Comparison of ENCODE assay signal across 9 cellular contexts in the genomic region with DNA sequence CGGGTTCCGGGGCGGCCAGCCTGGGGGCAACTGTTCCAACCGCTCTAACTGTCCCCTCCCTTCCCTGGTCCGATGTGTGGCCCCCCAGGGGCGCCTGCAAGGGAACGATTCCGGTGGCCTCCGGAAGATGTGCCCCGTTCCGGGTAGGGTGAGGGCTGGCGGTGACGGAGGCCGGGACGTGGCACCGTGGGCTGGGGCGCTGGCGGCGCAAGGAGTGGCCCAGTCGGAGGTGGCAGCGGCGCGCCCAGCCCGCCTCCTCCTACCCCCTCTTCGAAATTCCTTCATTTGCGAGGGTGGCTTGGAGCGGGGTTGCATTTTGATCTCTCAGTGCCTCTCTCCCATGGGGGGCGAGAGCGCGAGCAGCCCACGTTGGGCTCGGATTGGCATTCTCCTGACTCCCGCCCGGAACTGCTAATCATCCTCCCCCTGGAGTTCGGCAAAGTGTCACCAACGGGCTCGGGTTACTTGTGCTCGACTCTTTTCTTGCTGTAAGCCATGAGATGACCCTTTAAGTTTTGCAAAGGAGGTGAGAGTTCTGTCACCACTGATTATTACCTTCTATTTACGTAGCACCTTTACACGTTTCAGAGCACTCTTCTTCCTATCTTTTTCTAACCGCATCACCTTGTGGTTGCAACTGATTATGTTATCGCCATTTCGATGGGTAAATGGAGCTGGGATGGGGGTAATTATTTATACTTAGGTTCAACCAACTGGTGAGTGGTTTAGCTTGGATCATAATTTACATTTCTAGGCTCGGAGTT. TPM values are rescaled to one million over a fixed set of nuclear protein-coding genes. Genes with fewer than 3 reads are reported as not detected.
DNase-seq lines count a peak whose midpoint lies in the region; ATAC-seq and TF ChIP-seq lines count a peak whose summit lies in the region.
"Had no signal": no experiment of that assay in that cellular context is flagged by ENCODE, and none has a peak within 500 bp of the region (broad histone marks: within the 10 kb centered on the region; RNA-seq: fewer than 3 reads in every experiment).

No MANE protein-coding gene starts in this region.

- 1% methylated on average over 18 to 22 of the region's 44 CpGs for WGBS in tibial nerve, 2 donors

- H3K36me3 Mint-ChIP-seq in CD4-positive, alpha-beta memory T cell: peaks cover 6 to 33% of the 10 kb centered on the region in 2 donors
- peaks cover 5% of the 10 kb centered on the region for H3K36me3 Mint-ChIP-seq in activated naive CD4-positive, alpha-beta T cell treated with anti-CD3 and anti-CD28 coated beads, Interleukin-2, amount 50 U/mL, for 24 hours

- no peaks in the 10 kb centered on the region for H3K27me3 ChIP-seq in CD4-positive, alpha-beta memory T cell (ENCODE audit: insufficient read depth, low read length)
- H3K27me3 ChIP-seq in parathyroid adenoma (ENCODE audit: control insufficient read depth, insufficient read depth, low read length) (no peaks in the 10 kb centered on the region), tibial nerve (no peaks in the 10 kb centered on the region)

- no peaks in the 10 kb centered on the region for H3K27me3 Mint-ChIP-seq in CD4-positive, alpha-beta memory T cell
- H3K27me3 Mint-ChIP-seq in activated naive CD4-positive, alpha-beta T cell treated with anti-CD3 and anti-CD28 coated beads, Interleukin-2, amount 50 U/mL, for 24 hours: no peaks in the 10 kb centered on the region

- peaks cover 25 to 57% (median 39%) of the 10 kb centered on the region in 4 donors for H3K4me1 Mint-ChIP-seq in CD4-positive, alpha-beta memory T cell
- H3K4me1 Mint-ChIP-seq in activated naive CD4-positive, alpha-beta T cell treated with anti-CD3 and anti-CD28 coated beads, Interleukin-2, amount 50 U/mL, for 24 hours: peaks cover 47% of the 10 kb centered on the region

- peak; percentile 51 for ATAC-seq in GM19438 (IDR thresholded peaks at IDR 0.05; ENCODE audit: low read depth, unreplicated experiment)
- ATAC-seq in HG03571 (IDR thresholded peaks at IDR 0.05; ENCODE audit: unreplicated experiment): peak; percentile 45
- ATAC-seq in Right ventricle myocardium inferior: peak; percentile 68

- TF ChIP-seq CTCF in parathyroid adenoma (IDR thresholded peaks at IDR 0.05) (no peak), tibial nerve (IDR thresholded peaks at IDR 0.05) (no peak)

- no peaks in the 10 kb centered on the region for H3K9me3 ChIP-seq in CD4-positive, alpha-beta memory T cell (ENCODE audit: control insufficient read depth in 1 of 2, low read length in 2 of 2)
- H3K9me3 ChIP-seq in parathyroid adenoma (ENCODE audit: control insufficient read depth, low read length): no peaks in the 10 kb centered on the region
- no peaks in the 10 kb centered on the region for H3K9me3 ChIP-seq in tibial nerve

- peak overlapping the region; percentile 88 for H2AFZ ChIP-seq in parathyroid adenoma

- H3K36me3 ChIP-seq in CD4-positive, alpha-beta memory T cell (ENCODE audit: insufficient read depth, low read length): peaks cover 5% of the 10 kb centered on the region
- H3K36me3 ChIP-seq in parathyroid adenoma (ENCODE audit: control insufficient read depth, insufficient read depth, low read length): no peaks in the 10 kb centered on the region
- peaks cover 0 to 8% (median 0%) of the 10 kb centered on the region in 3 donors for H3K36me3 ChIP-seq in tibial nerve

- peak overlapping the region; percentile 78 for H3K4me2 ChIP-seq in parathyroid adenoma (ENCODE audit: low read length)

- no peaks in the 10 kb centered on the region for H3K9me3 Mint-ChIP-seq in CD4-positive, alpha-beta memory T cell
- H3K9me3 Mint-ChIP-seq in activated naive CD4-positive, alpha-beta T cell treated with anti-CD3 and anti-CD28 coated beads, Interleukin-2, amount 50 U/mL, for 24 hours: no peaks in the 10 kb centered on the region

- H3K4me3 ChIP-seq in CD4-positive, alpha-beta memory T cell (ENCODE audit: low read length in 2 of 2): peak overlapping the region; percentile 87 to 95
- H3K4me3 ChIP-seq in parathyroid adenoma (ENCODE audit: low read depth, low read length) (peak overlapping the region; percentile 87), tibial nerve (peak overlapping the region; percentile 65 to 100 (median 76))

- CTCF ChIA-PET in CD4-positive, alpha-beta memory T cell (lab: Charles Lee; ENCODE audit: partially characterized antibody): interaction anchor here (1.3 to 2.2 kb wide), 5 partner anchors 13 to 310 kb away, joined by 4 to 18 read pairs (median 6); no protein-coding TSS in a partner anchor

- no peak for TF ChIP-seq POLR2A in tibial nerve (IDR thresholded peaks at IDR 0.05)

- no peak for TF ChIP-seq EP300 in tibial nerve (IDR thresholded peaks at IDR 0.05)

- intact Hi-C loops in CD4-positive, alpha-beta memory T cell (cut with micrococcal nuclease): loop anchor here (5.0 to 10.0 kb wide), 2 partner anchors 189 to 198 kb away; a partner anchor contains a TSS
- intact Hi-C loops in Right ventricle myocardium inferior (cut with DNase I): loop anchor here (5.0 kb wide), 1 partner anchor 196 kb away; a partner anchor contains a TSS

- H3K27ac ChIP-seq in CD4-positive, alpha-beta memory T cell (ENCODE audit: low read depth, low read length): peak overlapping the region; percentile 100
- H3K27ac ChIP-seq in parathyroid adenoma (peak overlapping the region; percentile 91), tibial nerve (peak overlapping the region; percentile 95 to 100 (median 98))

- H3K79me2 ChIP-seq in parathyroid adenoma: peaks cover 30% of the 10 kb centered on the region

- peak overlapping the region; percentile 94 to 99 (median 98) for H3K4me3 Mint-ChIP-seq in CD4-positive, alpha-beta memory T cell
- peak overlapping the region; percentile 99 for H3K4me3 Mint-ChIP-seq in activated naive CD4-positive, alpha-beta T cell treated with anti-CD3 and anti-CD28 coated beads, Interleukin-2, amount 50 U/mL, for 24 hours

- H3K4me1 ChIP-seq in CD4-positive, alpha-beta memory T cell (ENCODE audit: insufficient read depth, low read length): peaks cover 49% of the 10 kb centered on the region
- no peaks in the 10 kb centered on the region for H3K4me1 ChIP-seq in parathyroid adenoma
- H3K4me1 ChIP-seq in tibial nerve: peaks cover 0 to 50% (median 10%) of the 10 kb centered on the region in 4 donors

- peak overlapping the region; percentile 96 to 100 (median 99) for H3K27ac Mint-ChIP-seq in CD4-positive, alpha-beta memory T cell
- peak overlapping the region; percentile 94 for H3K27ac Mint-ChIP-seq in activated naive CD4-positive, alpha-beta T cell treated with anti-CD3 and anti-CD28 coated beads, Interleukin-2, amount 50 U/mL, for 24 hours

- DNase-seq in CD4-positive, alpha-beta memory T cell: peak in 4 of 5 donors; percentile 62 to 74 (median 70)
- DNase-seq in SHP77 (lab: John Stamatoyannopoulos, UW) (peak; percentile 16 to 46), Right ventricle myocardium inferior (ENCODE audit: missing footprints) (peak; percentile 87), tibial nerve (ENCODE audit: low spot score in 2 of 2) (peak; percentile 18 to 46)

- H3K9ac ChIP-seq in parathyroid adenoma: peak overlapping the region; percentile 78

- POLR2A ChIA-PET in CD4-positive, alpha-beta memory T cell (lab: Charles Lee; ENCODE audit: partially characterized antibody): interaction anchor here (0.5 to 1.6 kb wide), 22 partner anchors 13 to 1401 kb away, joined by 3 to 11 read pairs (median 4); a partner anchor contains a TSS

RNA-seq across cellular contexts. Expression of a gene that starts 0.7 kb away (rescaled TPM):
- 100 to 1,000 TPM; 115 to 120 TPM for total RNA-seq in CD4-positive, alpha-beta memory T cell
- 10 to 100 TPM; 52.9 to 66.5 TPM for polyA plus RNA-seq in CD4-positive, alpha-beta memory T cell
- 29.2 TPM for total RNA-seq in Right ventricle myocardium inferior
- total RNA-seq in tibial nerve: 100 to 1,000 TPM in 1 of 4 donors, 10 to 100 TPM in 3; 63.6 to 102 (median 84.1) TPM

RNA-seq across cellular contexts. Expression of a gene that starts 38.7 kb away (rescaled TPM):
- total RNA-seq in CD4-positive, alpha-beta memory T cell: under 1 TPM; 0.15 to 0.17 TPM
- under 1 TPM; 0.08 to 0.14 TPM for polyA plus RNA-seq in CD4-positive, alpha-beta memory T cell
- total RNA-seq in Right ventricle myocardium inferior: not detected
- under 1 TPM in 1 of 4 donors, not detected in 3; 0.59 TPM for total RNA-seq in tibial nerve
- total RNA-seq: glomerular endothelial cell had no signal

RNA-seq across cellular contexts. Expression of a gene that starts 53.4 kb away (rescaled TPM):
- 1,000 to 10,000 TPM; 2,761 to 2,878 TPM for total RNA-seq in CD4-positive, alpha-beta memory T cell
- polyA plus RNA-seq in CD4-positive, alpha-beta memory T cell: 1,000 to 10,000 TPM; 1,274 to 1,731 TPM
- 1,104 TPM for total RNA-seq in Right ventricle myocardium inferior
- 1,000 to 10,000 TPM; 2,635 to 3,277 (median 2,694) TPM for total RNA-seq in tibial nerve

Comparison
In these comparisons a context has a peak if more than half of its experiments do, and no peak if none do; other contexts are left out.
1. Peak in every context shown above with its lines: DNase-seq, ATAC-seq, H3K4me3 ChIP-seq and H3K27ac ChIP-seq.
2. DNase-seq: peak in every context shown above with its lines; median percentile 87 in Right ventricle myocardium inferior; 70 in CD4-positive, alpha-beta memory T cell; 32 in tibial nerve; 31 in SHP77.